ENCODE assay signal across 8 cellular contexts in the genomic region with DNA sequence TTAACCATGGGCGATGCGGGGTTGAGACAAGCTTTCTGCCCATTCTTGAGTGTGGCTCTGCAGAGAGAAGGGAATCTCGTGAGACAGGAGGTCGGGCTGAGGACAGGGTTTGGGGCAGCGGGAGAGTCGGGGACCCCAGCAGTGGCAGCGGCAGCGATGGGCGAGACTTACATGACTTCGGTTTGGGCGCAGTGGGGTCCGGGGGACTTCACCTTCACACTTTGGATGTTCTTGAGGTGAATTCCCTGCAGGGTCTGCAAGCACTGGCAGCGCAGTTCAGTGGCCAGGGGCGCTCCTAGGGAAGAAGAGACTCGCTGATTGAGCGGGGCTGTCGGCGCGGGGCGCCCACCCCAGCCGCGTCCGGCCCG. TPM values are rescaled to one million over a fixed set of nuclear protein-coding genes. Genes with fewer than 3 reads are reported as not detected.
A peak's percentile ranks its signal among the peaks of the same experiment; 100 is the strongest.
DNase-seq lines count a peak whose midpoint lies in the region; ATAC-seq, FAIRE-seq and TF ChIP-seq lines count a peak whose summit lies in the region.

No MANE protein-coding gene starts in this region.

- H3K36me3 ChIP-seq in ascending aorta: no peaks in the 10 kb centered on the region

- no peaks in the 10 kb centered on the region for H3K27me3 ChIP-seq in ascending aorta

- TF ChIP-seq POLR2A in GM12892 (IDR thresholded peaks at IDR 0.05; ENCODE audit: low read depth, low read length): no peak

- peaks cover 4 to 6% of the 10 kb centered on the region in 2 donors for H3K4me1 ChIP-seq in ascending aorta

- peak overlapping the region; percentile 81 to 87 for H3K4me3 Mint-ChIP-seq in stimulated activated naive B cell treated with anti-CD40 and anti-IgM and Interleukin-4, amounts not matched to agents 10 μg/mL and 1 μg/mL and 100 μg/mL, for 72 hours

- peak; percentile 9 for ATAC-seq in HG03039 (IDR thresholded peaks at IDR 0.05; ENCODE audit: unreplicated experiment)
- peak in 1 of 2 donors; percentile 16 for ATAC-seq in stimulated activated naive B cell treated with anti-CD40 and anti-IgM and Interleukin-4, amounts not matched to agents 10 μg/mL and 1 μg/mL and 100 μg/mL, for 72 hours (replicated peaks)
- no peak for ATAC-seq in HG03439 (IDR thresholded peaks at IDR 0.05; ENCODE audit: unreplicated experiment)
- no peak for ATAC-seq in GM18498 (IDR thresholded peaks at IDR 0.05; ENCODE audit: unreplicated experiment)

- no peak overlapping the region for H3K27ac Mint-ChIP-seq in stimulated activated naive B cell treated with anti-CD40 and anti-IgM and Interleukin-4, amounts not matched to agents 10 μg/mL and 1 μg/mL and 100 μg/mL, for 72 hours

- intact Hi-C loops in ascending aorta (cut with DNase I): loop anchor here (5.0 kb wide), 2 partner anchors 34 to 61 kb away; partner anchors contain the start of gene CXCL3

- DNase-seq in ascending aorta (ENCODE audit: low spot score in 2 of 2): no peak
- DNase-seq in islet precursor cell: peak; percentile 61
- no peak for DNase-seq in stimulated activated naive B cell treated with anti-CD40 and anti-IgM and Interleukin-4, amounts not matched to agents 10 μg/mL and 1 μg/mL and 100 μg/mL, for 72 hours
- no peak for DNase-seq in GM12892 (ENCODE audit: insufficient read length)
- no peak for DNase-seq in NCI-H1048 (lab: John Stamatoyannopoulos, UW)

- no peaks in the 10 kb centered on the region for H3K36me3 Mint-ChIP-seq in stimulated activated naive B cell treated with anti-CD40 and anti-IgM and Interleukin-4, amounts not matched to agents 10 μg/mL and 1 μg/mL and 100 μg/mL, for 72 hours

- H3K27ac ChIP-seq in ascending aorta: no peak overlapping the region

- no peak for TF ChIP-seq CTCF in ascending aorta (IDR thresholded peaks at IDR 0.05)

- H3K4me1 Mint-ChIP-seq in stimulated activated naive B cell treated with anti-CD40 and anti-IgM and Interleukin-4, amounts not matched to agents 10 μg/mL and 1 μg/mL and 100 μg/mL, for 72 hours: peaks cover 12 to 15% of the 10 kb centered on the region in 2 donors

- H3K9me3 Mint-ChIP-seq in stimulated activated naive B cell treated with anti-CD40 and anti-IgM and Interleukin-4, amounts not matched to agents 10 μg/mL and 1 μg/mL and 100 μg/mL, for 72 hours: no peaks in the 10 kb centered on the region

- peaks cover 44 to 59% of the 10 kb centered on the region in 2 donors for H3K27me3 Mint-ChIP-seq in stimulated activated naive B cell treated with anti-CD40 and anti-IgM and Interleukin-4, amounts not matched to agents 10 μg/mL and 1 μg/mL and 100 μg/mL, for 72 hours

- no peaks in the 10 kb centered on the region for H3K9me3 ChIP-seq in ascending aorta

- FAIRE-seq in GM12892 (lab: Jason Lieb, UNC): no peak

- H3K4me3 ChIP-seq in ascending aorta: peak overlapping the region; percentile 66 to 67

RNA-seq across cellular contexts. Expression of gene CXCL2, which starts 0.4 kb away (rescaled TPM):
- 254 TPM for total RNA-seq in ascending aorta
- not detected for polyA plus RNA-seq in GM12892 (2012; ENCODE audit: missing spikeins)

RNA-seq across cellular contexts. Expression of gene MTHFD2L, which starts 59.3 kb away (rescaled TPM):
- total RNA-seq in ascending aorta: not detected
- polyA plus RNA-seq in GM12892 (2012; ENCODE audit: missing spikeins): 8.7 TPM
